In the genomic region with DNA sequence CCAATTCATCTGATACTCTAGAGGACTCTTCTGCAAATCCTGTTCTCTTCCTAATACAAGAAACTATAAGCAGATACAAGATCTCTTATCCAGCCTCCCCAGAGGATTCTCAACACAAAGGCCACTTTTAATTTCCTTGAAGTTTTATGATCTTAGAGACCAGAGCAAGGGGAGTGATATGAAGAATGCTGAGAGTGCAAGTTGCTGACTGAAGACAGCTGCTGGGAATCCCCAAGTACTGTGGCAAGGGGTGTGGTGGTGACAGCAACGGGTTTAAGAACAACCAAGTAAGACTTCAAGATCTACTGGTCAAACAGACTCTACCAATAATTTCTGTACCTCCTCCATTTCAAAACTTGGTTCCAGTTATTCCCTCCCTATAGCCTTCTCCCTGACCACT, we compare ENCODE assay signal across 1 cellular context.
TF ChIP-seq lines count a peak whose summit lies in the region.

No MANE protein-coding gene starts in this region.

TF ChIP-seq in GM12878, 131 proteins besides CTCF, POLR2A, EP300 and RAD21:
- TF ChIP-seq RUNX3 (IDR thresholded peaks at IDR 0.05; ENCODE audit: low read length), result peak; percentile 45; the same call in 1 of the 2 replicates
- 0 out of 2 replicates have a peak, but pooled peaks have one; percentile 68 for TF ChIP-seq TCF12 (IDR thresholded peaks at IDR 0.05; ENCODE audit: low read depth, low read length)
- TF ChIP-seq, protein P1, sequence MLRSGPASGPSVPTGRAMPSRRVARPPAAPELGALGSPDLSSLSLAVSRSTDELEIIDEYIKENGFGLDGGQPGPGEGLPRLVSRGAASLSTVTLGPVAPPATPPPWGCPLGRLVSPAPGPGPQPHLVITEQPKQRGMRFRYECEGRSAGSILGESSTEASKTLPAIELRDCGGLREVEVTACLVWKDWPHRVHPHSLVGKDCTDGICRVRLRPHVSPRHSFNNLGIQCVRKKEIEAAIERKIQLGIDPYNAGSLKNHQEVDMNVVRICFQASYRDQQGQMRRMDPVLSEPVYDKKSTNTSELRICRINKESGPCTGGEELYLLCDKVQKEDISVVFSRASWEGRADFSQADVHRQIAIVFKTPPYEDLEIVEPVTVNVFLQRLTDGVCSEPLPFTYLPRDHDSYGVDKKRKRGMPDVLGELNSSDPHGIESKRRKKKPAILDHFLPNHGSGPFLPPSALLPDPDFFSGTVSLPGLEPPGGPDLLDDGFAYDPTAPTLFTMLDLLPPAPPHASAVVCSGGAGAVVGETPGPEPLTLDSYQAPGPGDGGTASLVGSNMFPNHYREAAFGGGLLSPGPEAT (IDR thresholded peaks at IDR 0.05; ENCODE audit: low read depth), result 0 out of 2 replicates have a peak, but pooled peaks have one; percentile 27
- TF ChIP-seq HDAC6 (IDR thresholded peaks at IDR 0.05; ENCODE audit: unreplicated experiment), result no peak
